ENCODE assay signal across 20 cellular contexts in the genomic region with DNA sequence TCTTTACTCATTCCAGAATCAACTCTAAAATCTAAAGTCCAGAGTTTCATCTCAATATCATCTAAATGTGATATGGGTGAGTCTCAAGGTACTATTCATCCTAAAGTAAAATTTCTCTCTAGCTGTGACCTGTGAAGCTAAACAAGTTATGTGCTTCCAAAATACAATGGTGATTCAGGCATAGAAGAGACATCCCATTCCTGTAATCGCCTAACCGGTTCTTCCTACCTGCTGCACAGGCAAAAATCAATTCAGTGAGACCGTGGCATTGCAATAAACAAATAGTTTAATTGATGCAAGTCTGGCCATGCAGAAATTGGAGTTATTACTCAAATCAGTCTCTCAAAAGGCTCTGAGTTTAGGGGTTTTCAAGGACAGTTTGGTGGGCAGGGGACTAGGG.
DNase-seq lines count a peak whose midpoint lies in the region; ATAC-seq, FAIRE-seq and TF ChIP-seq lines count a peak whose summit lies in the region.
"Had no signal": no experiment of that assay in that cellular context is flagged by ENCODE, and none has a peak within 500 bp of the region (broad histone marks: within the 10 kb centered on the region; RNA-seq: fewer than 3 reads in every experiment).

No MANE protein-coding gene starts in this region.

- H3K4me3 ChIP-seq in LNCaP clone FGC (ENCODE audit: low read depth, low read length): no peak overlapping the region
- H3K4me3 ChIP-seq in bronchial epithelial cell (ENCODE audit: low read depth, low read length): no peak overlapping the region
- H3K4me3 ChIP-seq: GM23338 had no signal

- H3K27ac ChIP-seq in foreskin keratinocyte: no peak overlapping the region

- H3K27ac Mint-ChIP-seq in Calu3 (ENCODE audit: unreplicated experiment): no peak overlapping the region
- H3K27ac Mint-ChIP-seq: CD4-positive, CD25-positive, alpha-beta regulatory T cell; CD8-positive, alpha-beta memory T cell; GM23338 had no signal

- H3K27me3 ChIP-seq in bronchial epithelial cell (ENCODE audit: control insufficient read depth, insufficient read depth, low read length): no peaks in the 10 kb centered on the region
- H3K27me3 ChIP-seq in foreskin keratinocyte: no peaks in the 10 kb centered on the region
- H3K27me3 ChIP-seq: BE2C had no signal

- intact Hi-C loops in Calu3 (cut with micrococcal nuclease; ENCODE audit: unreplicated experiment): loop anchor here (10.0 kb wide), 1 partner anchor 222 kb away; no protein-coding TSS in a partner anchor

- H3K9me3 Mint-ChIP-seq in Calu3 (ENCODE audit: low read depth, unreplicated experiment): peaks cover 5% of the 10 kb centered on the region
- H3K9me3 Mint-ChIP-seq: GM23338 had no signal

- H3K4me1 ChIP-seq in foreskin keratinocyte: no peaks in the 10 kb centered on the region
- H3K4me1 ChIP-seq: BE2C had no signal

- CTCF ChIA-PET in Calu3 (lab: Charles Lee): interaction anchor here (0.7 kb wide), 1 partner anchor 16 kb away, joined by 3 read pairs; no protein-coding TSS in a partner anchor

- FAIRE-seq in bronchial epithelial cell (lab: Jason Lieb, UNC): no peak
- FAIRE-seq: A204.1, D721Med, G401.6, GM12891, H54 had no signal

- H3K4me1 Mint-ChIP-seq in Calu3 (ENCODE audit: low read depth, unreplicated experiment): peaks cover 14% of the 10 kb centered on the region
- H3K4me1 Mint-ChIP-seq: CD4-positive, CD25-positive, alpha-beta regulatory T cell; CD8-positive, alpha-beta memory T cell had no signal

- ATAC-seq in foreskin keratinocyte: peak; percentile 46
- no peak for ATAC-seq in GM21447 (IDR thresholded peaks at IDR 0.05; ENCODE audit: unreplicated experiment)
- ATAC-seq: GM23338 had no signal

- no peak overlapping the region for H3K4me3 Mint-ChIP-seq in Calu3 (ENCODE audit: low read depth, unreplicated experiment)
- H3K4me3 Mint-ChIP-seq: CD4-positive, CD25-positive, alpha-beta regulatory T cell; CD8-positive, alpha-beta memory T cell; GM23338 had no signal

- no peaks in the 10 kb centered on the region for H3K36me3 Mint-ChIP-seq in Calu3 (ENCODE audit: insufficient read depth, unreplicated experiment)
- H3K36me3 Mint-ChIP-seq: CD4-positive, CD25-positive, alpha-beta regulatory T cell; CD8-positive, alpha-beta memory T cell had no signal

- no TSS peak for BruUV-seq in Calu3 (replicated peaks; lab: Mats Ljungman, UMichigan)

- H3K36me3 ChIP-seq in bronchial epithelial cell (ENCODE audit: control insufficient read depth, insufficient read depth, low read length): no peaks in the 10 kb centered on the region
- H3K36me3 ChIP-seq: BE2C had no signal

- DNase-seq in Calu3 (peak; percentile 28), LNCaP clone FGC (ENCODE audit: low read depth) (peak; percentile 11), bronchial epithelial cell (ENCODE audit: low read depth) (peak; percentile 63), foreskin keratinocyte (peak; percentile 28 to 61), T-helper 2 cell (no peak)
- DNase-seq in stimulated activated CD4-positive, alpha-beta T cell treated with anti-CD3 and anti-CD28 coated beads, Interleukin-1b, Interleukin-23, amount 100 ng/mL, for 48 hours: no peak
- DNase-seq: ACHN; BE2C; C1 segment of cervical spinal cord; CD4-positive, CD25-positive, alpha-beta regulatory T cell; CD8-positive, alpha-beta memory T cell; COR-L47; HCEC 1CT had no signal

- no peaks in the 10 kb centered on the region for H3K27me3 Mint-ChIP-seq in Calu3 (ENCODE audit: unreplicated experiment)
- H3K27me3 Mint-ChIP-seq: CD4-positive, CD25-positive, alpha-beta regulatory T cell had no signal

- no peak for TF ChIP-seq CTCF in Calu3 (IDR thresholded peaks at IDR 0.05; ENCODE audit: unreplicated experiment)
- no peak for TF ChIP-seq CTCF in LNCaP clone FGC (IDR thresholded peaks at IDR 0.05; ENCODE audit: control insufficient read depth, extremely low read depth, insufficient read depth)
- no peak for TF ChIP-seq CTCF in bronchial epithelial cell (IDR thresholded peaks at IDR 0.05; ENCODE audit: insufficient read depth, low read length, severe bottlenecking)
- no peak for TF ChIP-seq CTCF in foreskin keratinocyte (conservative IDR thresholded peaks at IDR 0.05)

Comparison
In these comparisons a context has a peak if more than half of its experiments do, and no peak if none do; other contexts are left out.
1. DNase-seq: peak in Calu3 (single experiment), LNCaP clone FGC (single experiment), bronchial epithelial cell (single experiment) and foreskin keratinocyte (2 of 2); none in stimulated activated CD4-positive, alpha-beta T cell treated with anti-CD3 and anti-CD28 coated beads, Interleukin-1b, Interleukin-23, amount 100 ng/mL, for 48 hours (single experiment) and T-helper 2 cell (0 of 5).